ENCODE assay signal across 16 cellular contexts in genomic region chr6:139722540-139722939, GRCh38.
A peak's percentile ranks its signal among the peaks of the same experiment; 100 is the strongest.
DNase-seq lines count a peak whose midpoint lies in the region; ATAC-seq, FAIRE-seq and TF ChIP-seq lines count a peak whose summit lies in the region.
"Had no signal": no experiment of that assay in that cellular context is flagged by ENCODE, and none has a peak within 500 bp of the region (broad histone marks: within the 10 kb centered on the region; RNA-seq: fewer than 3 reads in every experiment).

No MANE protein-coding gene starts in this region.

- CTCF ChIA-PET in IMR-90 (lab: Yijun Ruan, JAX) (no interaction called here), K562 (lab: Yijun Ruan, JAX; ENCODE audit: low intra/inter-chr PET ratio) (no interaction called here)

- FAIRE-seq in K562 (lab: Jason Lieb, UNC): peak; percentile 44

- no peak overlapping the region for H2AK9ac ChIP-seq in IMR-90 (replicated peaks; ENCODE audit: low read depth, low read length, poor library complexity)

- no peak overlapping the region for H3K14ac ChIP-seq in IMR-90 (replicated peaks; ENCODE audit: low read depth, low read length)

- no CpG with 5 or more reads among the region's 3 CpGs for WGBS in IMR-90 (ENCODE audit: extremely low coverage in 2 of 2, insufficient read length in 1 of 2), 2 experiments
- 36% methylated on average over 3 of the region's 3 CpGs for WGBS in K562 (ENCODE audit: insufficient coverage, low coverage, missing lambda C conversion rate)

- BruUV-seq in IMR-90 (replicated peaks; lab: Mats Ljungman, UMichigan) (no TSS peak), K562 (replicated peaks; lab: Mats Ljungman, UMichigan) (no TSS peak)

- H4K5ac ChIP-seq in IMR-90 (ENCODE audit: low read depth, low read length): no peak overlapping the region

- H2AFZ ChIP-seq in IMR-90 (replicated peaks; ENCODE audit: low read length, poor library complexity): no peak overlapping the region
- H2AFZ ChIP-seq in K562 (ENCODE audit: low read depth, low read length): peak overlapping the region; percentile 24; the same call in 1 of the 2 replicates
- peak overlapping the region; percentile 50 for H2AFZ ChIP-seq in parathyroid adenoma

- no peaks in the 10 kb centered on the region for H3K36me3 ChIP-seq in IMR-90 (ENCODE audit: control insufficient read depth, insufficient read depth, low read length)
- no peaks in the 10 kb centered on the region for H3K36me3 ChIP-seq in K562 (ENCODE audit: control insufficient read depth, insufficient read depth, low read length)
- H3K36me3 ChIP-seq in parathyroid adenoma (ENCODE audit: control insufficient read depth, insufficient read depth, low read length): no peaks in the 10 kb centered on the region
- H3K36me3 ChIP-seq in uterus: no peaks in the 10 kb centered on the region
- H3K36me3 ChIP-seq: SJCRH30 had no signal

- H3K23ac ChIP-seq in IMR-90 (ENCODE audit: low read depth, low read length): no peak overlapping the region

- H3K56ac ChIP-seq in IMR-90 (ENCODE audit: extremely low read depth, insufficient read depth, low read length): no peak overlapping the region

- H3K4me2 ChIP-seq in IMR-90 (ENCODE audit: low read depth, low read length) (no peak overlapping the region), K562 (ENCODE audit: insufficient read depth, low read length) (no peak overlapping the region), parathyroid adenoma (ENCODE audit: low read length) (no peak overlapping the region)

- intact Hi-C loops in IMR-90 (cut with micrococcal nuclease) (no loop called here), K562 (cut with micrococcal nuclease) (loop anchor here (5.0 kb wide), 1 partner anchor 1720 kb away; no protein-coding TSS in a partner anchor), uterus (cut with DNase I; ENCODE audit: low total_unique reads) (no loop called here)

- H3K9me1 ChIP-seq in IMR-90 (ENCODE audit: insufficient read depth, low read length): no peaks in the 10 kb centered on the region
- H3K9me1 ChIP-seq in K562 (ENCODE audit: control insufficient read depth, insufficient read depth, low read length): no peaks in the 10 kb centered on the region

- H3K4me1 ChIP-seq in IMR-90 (ENCODE audit: control insufficient read depth, insufficient read depth, low read length) (no peaks in the 10 kb centered on the region), K562 (replicated peaks in 1 of 2; ENCODE audit: control insufficient read depth in 2 of 2, insufficient read depth in 2 of 2, low read length in 2 of 2) (no peaks in the 10 kb centered on the region), parathyroid adenoma (no peaks in the 10 kb centered on the region), uterus (no peaks in the 10 kb centered on the region)
- H3K4me1 ChIP-seq: SJCRH30 had no signal

- H3K27me3 ChIP-seq in IMR-90 (ENCODE audit: control insufficient read depth, insufficient read depth, low read length) (no peaks in the 10 kb centered on the region), K562 (ENCODE audit: control insufficient read depth in 2 of 2, insufficient read depth in 2 of 2, low read length in 2 of 2) (no peaks in the 10 kb centered on the region), parathyroid adenoma (ENCODE audit: control insufficient read depth, insufficient read depth, low read length) (no peaks in the 10 kb centered on the region), uterus (no peaks in the 10 kb centered on the region)
- H3K27me3 ChIP-seq: SJCRH30 had no signal

- dilution Hi-C loops in IMR-90 (cut with HindIII; ENCODE audit: low sequenced_read_pairs, unreplicated experiment): no loop called here

- no peak overlapping the region for H2BK5ac ChIP-seq in IMR-90 (ENCODE audit: low read depth, low read length, poor library complexity, severe bottlenecking)

- H4K20me1 ChIP-seq in IMR-90 (ENCODE audit: insufficient read depth, low read length): no peaks in the 10 kb centered on the region
- no peaks in the 10 kb centered on the region for H4K20me1 ChIP-seq in K562 (replicated peaks; ENCODE audit: control insufficient read depth, insufficient read depth, low read length)

- ATAC-seq in IMR-90 (ENCODE audit: low read depth) (peak; percentile 72), K562 (no peak), HG03457 (IDR thresholded peaks at IDR 0.05; ENCODE audit: unreplicated experiment) (no peak), HG02973 (IDR thresholded peaks at IDR 0.05; ENCODE audit: unreplicated experiment) (no peak)
- ATAC-seq: PC-3 had no signal

- no peak overlapping the region for H3K27ac ChIP-seq in IMR-90 (ENCODE audit: insufficient read depth, low read length)
- H3K27ac ChIP-seq in K562 (ENCODE audit: extremely low read depth, low read depth, low read length): no peak overlapping the region
- H3K27ac ChIP-seq in parathyroid adenoma: peak overlapping the region; percentile 13
- H3K27ac ChIP-seq in uterus: no peak overlapping the region
- H3K27ac ChIP-seq: SJCRH30 had no signal

- no peak for TF ChIP-seq RAD21 in IMR-90 (IDR thresholded peaks at IDR 0.05; ENCODE audit: low read length)
- TF ChIP-seq RAD21 in K562 (CRISPR knock-in tag; conservative IDR thresholded peaks at IDR 0.05 in 1 of 2, IDR thresholded peaks at IDR 0.05 in 1 of 2): no peak

- in situ Hi-C loops in IMR-90 (cut with MboI; ENCODE audit: low sequenced_read_pairs) (no loop called here), K562 (cut with MboI) (no loop called here)

- no peak overlapping the region for H3K18ac ChIP-seq in IMR-90 (ENCODE audit: low read depth, low read length)

- no peaks in the 10 kb centered on the region for H3K79me2 ChIP-seq in K562 (ENCODE audit: control insufficient read depth, insufficient read depth, low read length)
- H3K79me2 ChIP-seq in parathyroid adenoma: no peaks in the 10 kb centered on the region

- TF ChIP-seq POLR2A in IMR-90 (IDR thresholded peaks at IDR 0.05; ENCODE audit: low read depth, low read length): no peak
- TF ChIP-seq POLR2A in K562 (conservative IDR thresholded peaks at IDR 0.05): no peak
- no peak for TF ChIP-seq POLR2A in uterus (IDR thresholded peaks at IDR 0.05)

- H4K91ac ChIP-seq in IMR-90 (ENCODE audit: insufficient read depth, low read depth, low read length): no peak overlapping the region

- POLR2A ChIA-PET in IMR-90 (lab: Charles Lee; ENCODE audit: unreplicated experiment) (interaction anchor here (1.2 kb wide), 1 partner anchor 348 kb away, joined by 3 read pairs; the partner anchor contains the start of gene CITED2), K562 (lab: Yijun Ruan, JAX) (interaction anchor here (0.6 to 0.7 kb wide), 2 partner anchors 52 to 353 kb away, joined by 3 read pairs; no protein-coding TSS in a partner anchor)

- H2BK20ac ChIP-seq in IMR-90 (ENCODE audit: low read depth, low read length): no peak overlapping the region

- no peak overlapping the region for H3K4ac ChIP-seq in IMR-90 (ENCODE audit: low read depth, low read length)

- H3K79me1 ChIP-seq in IMR-90 (ENCODE audit: low read depth in 1 of 2, low read length in 2 of 2): no peaks in the 10 kb centered on the region

- H3K9me3 ChIP-seq in IMR-90 (ENCODE audit: control insufficient read depth, insufficient read depth, low read length) (no peaks in the 10 kb centered on the region), K562 (replicated peaks; ENCODE audit: control insufficient read depth, insufficient read depth, low read depth, low read length) (no peaks in the 10 kb centered on the region; the same call in 1 of the 2 replicates), parathyroid adenoma (ENCODE audit: control insufficient read depth, low read length) (no peaks in the 10 kb centered on the region), uterus (no peaks in the 10 kb centered on the region)
- H3K9me3 ChIP-seq: SJCRH30 had no signal

- no peak overlapping the region for H2AK5ac ChIP-seq in IMR-90 (ENCODE audit: low read depth, low read length)

- H3K9ac ChIP-seq in IMR-90 (ENCODE audit: low read depth, low read length) (no peak overlapping the region), K562 (ENCODE audit: insufficient read depth in 1 of 2, low read depth in 2 of 2, low read length in 2 of 2) (no peak overlapping the region), parathyroid adenoma (no peak overlapping the region)

- no peak for TF ChIP-seq EP300 in K562 (IDR thresholded peaks at IDR 0.05; ENCODE audit: low read length)

- no peak for TF ChIP-seq CTCF in IMR-90 (conservative IDR thresholded peaks at IDR 0.05; ENCODE audit: low read depth, low read length)
- TF ChIP-seq CTCF in K562 (IDR thresholded peaks at IDR 0.05 in 2 of 3, conservative IDR thresholded peaks at IDR 0.05 in 1 of 3; ENCODE audit: insufficient read depth in 2 of 3, low read depth in 1 of 3, low read length in 3 of 3): no peak
- TF ChIP-seq CTCF in parathyroid adenoma (IDR thresholded peaks at IDR 0.05): no peak
- no peak for TF ChIP-seq CTCF in uterus (IDR thresholded peaks at IDR 0.05)

- H3K4me3 ChIP-seq in IMR-90 (ENCODE audit: insufficient read depth, low read depth, low read length) (no peak overlapping the region), K562 (no peak overlapping the region), parathyroid adenoma (ENCODE audit: low read depth, low read length) (no peak overlapping the region), uterus (no peak overlapping the region)
- H3K4me3 ChIP-seq: SJCRH30 had no signal

- no peak overlapping the region for H2BK15ac ChIP-seq in IMR-90 (ENCODE audit: low read depth, low read length)

- DNase-seq in IMR-90: peak; percentile 59
- peak; percentile 27 for DNase-seq in NCI-H1436 treated with DMSO at 0.1 percent for 48 hours (lab: John Stamatoyannopoulos, UW)
- no peak for DNase-seq in K562 (ENCODE audit: extremely low read depth in 1 of 4, low spot score in 3 of 4)
- DNase-seq in occipital lobe (lab: John Stamatoyannopoulos, UW): no peak
- no peak for DNase-seq in uterus
- DNase-seq: ACHN; AML-193; COR-L47; NCI-H1694; NCI-H345; NK-92 treated with Interleukin-12 subunit alpha and Interleukin-12 subunit beta, amount 100 ng/mL, for 24 hours; PC-3; SJCRH30 had no signal

- H4K8ac ChIP-seq in IMR-90 (ENCODE audit: low read depth in 2 of 2, low read length in 2 of 2): no peak overlapping the region

- H2BK120ac ChIP-seq in IMR-90 (ENCODE audit: low read depth, low read length): no peak overlapping the region

TF ChIP-seq in IMR-90, 13 proteins besides CTCF, POLR2A, EP300 and RAD21 (continues in another document):
- TF ChIP-seq RFX5 (IDR thresholded peaks at IDR 0.05; ENCODE audit: low read depth, low read length): no peak
- TF ChIP-seq NFE2L2 (IDR thresholded peaks at IDR 0.05; ENCODE audit: low read depth, low read length): no peak
- TF ChIP-seq FOS (IDR thresholded peaks at IDR 0.05; ENCODE audit: low read depth, low read length): no peak

Comparison
In these comparisons a context has a peak if more than half of its experiments do, and no peak if none do; other contexts are left out.
1. DNase-seq: peak in IMR-90 (single experiment) and NCI-H1436 treated with DMSO at 0.1 percent for 48 hours (single experiment); none in K562 (0 of 4), occipital lobe (single experiment) and uterus (0 of 2).